8 cellular contexts compared by ENCODE assay signal in genomic region chr2:27263287-27264252, GRCh38. TPM values are rescaled to one million over a fixed set of nuclear protein-coding genes. Genes with fewer than 3 reads are reported as not detected.
DNase-seq lines count a peak whose midpoint lies in the region; ATAC-seq and TF ChIP-seq lines count a peak whose summit lies in the region.

No MANE protein-coding gene starts in this region.

- TF ChIP-seq CTCF in Panc1 (IDR thresholded peaks at IDR 0.05) (no peak), fibroblast of mammary gland (conservative IDR thresholded peaks at IDR 0.05; ENCODE audit: control insufficient read depth, insufficient read depth, low read depth, low read length) (no peak), retinal pigment epithelial cell (conservative IDR thresholded peaks at IDR 0.05; ENCODE audit: low read depth, low read length) (no peak)

- peak overlapping the region; percentile 63 for H3K4me3 ChIP-seq in H7 (ENCODE audit: insufficient read depth, low read depth, low read length)
- peak overlapping the region; percentile 43 to 51 for H3K4me3 ChIP-seq in Panc1 (ENCODE audit: low read depth in 2 of 2, low read length in 2 of 2)
- H3K4me3 ChIP-seq in fibroblast of mammary gland (ENCODE audit: control insufficient read depth, low read depth, low read length): peak overlapping the region; percentile 12
- peak overlapping the region; percentile 18 for H3K4me3 ChIP-seq in retinal pigment epithelial cell (ENCODE audit: low read length)

- H3K9me3 ChIP-seq in Panc1 (ENCODE audit: control insufficient read depth, insufficient read depth, low read depth, low read length): no peaks in the 10 kb centered on the region

- CTCF ChIA-PET in Panc1 (lab: Charles Lee): interaction anchor here (0.6 to 1.0 kb wide), 3 partner anchors 17 to 453 kb away, joined by 3 to 8 read pairs (median 5); no protein-coding TSS in a partner anchor

- DNase-seq in H7 (peak; percentile 84), Panc1 (ENCODE audit: low read depth, low spot score) (no peak), fibroblast of mammary gland (ENCODE audit: low read depth) (no peak), retinal pigment epithelial cell (ENCODE audit: low read depth) (no peak), NCI-H1048 (lab: John Stamatoyannopoulos, UW) (no peak)
- no peak for DNase-seq in activated CD4-positive, alpha-beta T cell treated with anti-CD3 and anti-CD28 coated beads for 48 hours

- H3K27me3 ChIP-seq in H7 (ENCODE audit: control insufficient read depth, insufficient read depth, low read length): peaks cover 71% of the 10 kb centered on the region
- peaks cover 27% of the 10 kb centered on the region for H3K27me3 ChIP-seq in Panc1 (ENCODE audit: control insufficient read depth, insufficient read depth, low read length)

- intact Hi-C loops in Panc1 (cut with micrococcal nuclease; ENCODE audit: unreplicated experiment): no loop called here

- no peak overlapping the region for H3K27ac ChIP-seq in Panc1 (ENCODE audit: low read length)

- POLR2A ChIA-PET in Panc1 (lab: Charles Lee): interaction anchor here (0.5 kb wide), 1 partner anchor 9 kb away, joined by 3 read pairs; no protein-coding TSS in a partner anchor

- peaks cover 7% of the 10 kb centered on the region for H3K4me1 ChIP-seq in Panc1 (ENCODE audit: control insufficient read depth, insufficient read depth, low read length)

- no TSS peak for BruUV-seq in Panc1 (replicated peaks; lab: Mats Ljungman, UMichigan)

- H3K36me3 ChIP-seq in H7 (replicated peaks; ENCODE audit: control insufficient read depth, insufficient read depth, low read length) (no peaks in the 10 kb centered on the region), Panc1 (ENCODE audit: control insufficient read depth, insufficient read depth, low read length) (no peaks in the 10 kb centered on the region)

- ATAC-seq in Panc1: no peak
- ATAC-seq in GM18498 (IDR thresholded peaks at IDR 0.05; ENCODE audit: unreplicated experiment): no peak
- ATAC-seq in GM18511 (IDR thresholded peaks at IDR 0.05; ENCODE audit: unreplicated experiment): no peak

- in situ Hi-C loops in Panc1 (cut with HindIII; ENCODE audit: low pct_unique_long_range_greater_than_20kb, low sequenced_read_pairs): no loop called here

RNA-seq across cellular contexts. Expression of gene SLC30A3, which starts 0.7 kb away (rescaled TPM):
- 0.89 and 1.4 TPM in 2 replicates for total RNA-seq in H7 (2014; rRNA removed; shearing (Covaris generic))
- 0.59 TPM for total RNA-seq in Panc1 (2021; ENCODE audit: unreplicated experiment)
- 0.75 TPM for polyA plus RNA-seq in Panc1 (2012; ENCODE audit: insufficient read length)

RNA-seq across cellular contexts. Expression of gene DNAJC5G, which starts 11.7 kb away (rescaled TPM):
- total RNA-seq in H7 (2014; rRNA removed; shearing (Covaris generic)): not detected in 2 replicates
- not detected for total RNA-seq in Panc1 (2021; ENCODE audit: unreplicated experiment)
- not detected for polyA plus RNA-seq in Panc1 (2012; ENCODE audit: insufficient read length)

RNA-seq across cellular contexts. Expression of gene TRIM54, which starts 18.7 kb away (rescaled TPM):
- total RNA-seq in H7 (2014; rRNA removed; shearing (Covaris generic)): 3.4 and 5.5 TPM in 2 replicates
- total RNA-seq in Panc1 (2021; ENCODE audit: unreplicated experiment): 0.21 TPM
- polyA plus RNA-seq in Panc1 (2012; ENCODE audit: insufficient read length): 0.24 TPM

RNA-seq across cellular contexts. Expression of gene UCN, which starts 44.7 kb away (rescaled TPM):
- total RNA-seq in H7 (2014; rRNA removed; shearing (Covaris generic)): 0.66 TPM in 1 of 2 replicates, not detected in the other
- total RNA-seq in Panc1 (2021; ENCODE audit: unreplicated experiment): 4.4 TPM
- 5.4 TPM for polyA plus RNA-seq in Panc1 (2012; ENCODE audit: insufficient read length)

RNA-seq across cellular contexts. Expression of gene CAD, which starts 46.4 kb away (rescaled TPM):
- 73.7 and 84.2 TPM in 2 replicates for total RNA-seq in H7 (2014; rRNA removed; shearing (Covaris generic))
- total RNA-seq in Panc1 (2021; ENCODE audit: unreplicated experiment): 76.7 TPM
- 136 TPM for polyA plus RNA-seq in Panc1 (2012; ENCODE audit: insufficient read length)

Comparison
In these comparisons a context has a peak if more than half of its experiments do, and no peak if none do; other contexts are left out.
1. H3K4me3 ChIP-seq: peak in every context shown above with its lines; median percentile 63 in H7; 47 in Panc1; 18 in retinal pigment epithelial cell; 12 in fibroblast of mammary gland.